9 cellular contexts compared by ENCODE assay signal in the genomic region with DNA sequence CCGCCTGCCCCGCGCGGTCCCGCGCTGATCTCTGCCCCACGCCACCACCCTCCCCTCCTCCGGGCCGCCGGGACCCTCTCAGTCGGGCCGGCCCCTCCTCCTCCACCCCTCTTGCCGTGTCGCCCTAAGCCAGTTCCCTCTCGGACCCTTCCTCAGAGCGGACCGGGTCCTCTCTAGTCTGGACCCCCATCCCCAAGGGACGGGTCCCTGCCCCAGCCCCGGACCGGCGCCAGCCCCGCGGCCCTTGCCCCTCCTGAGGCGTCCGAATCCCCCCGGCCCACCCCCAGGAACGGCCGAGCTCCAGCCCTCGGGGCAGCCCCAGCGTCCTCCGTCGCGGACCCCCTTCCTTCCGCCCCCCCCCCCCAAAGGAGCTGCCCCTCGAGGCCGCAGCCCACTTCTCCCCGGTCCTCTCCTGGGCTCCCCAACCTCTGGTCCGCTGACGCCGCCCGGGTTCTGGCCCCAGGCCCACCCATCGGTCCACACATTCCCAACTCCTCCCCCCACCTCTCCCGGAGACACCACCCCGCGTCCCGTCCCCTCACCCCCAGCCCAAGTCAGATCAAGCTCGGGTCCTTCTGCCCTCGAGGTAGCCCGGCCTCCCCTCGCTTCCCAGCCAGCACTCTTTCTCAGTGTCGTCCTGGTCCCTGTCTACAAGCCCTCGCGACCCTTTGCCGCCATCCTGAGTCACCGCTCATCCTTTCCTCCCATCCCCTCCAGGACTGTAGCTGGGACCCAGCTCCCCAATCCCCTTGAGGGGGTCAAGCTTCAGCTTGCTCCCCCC. TPM values are rescaled to one million over a fixed set of nuclear protein-coding genes. Genes with fewer than 3 reads are reported as not detected.
DNase-seq lines count a peak whose midpoint lies in the region; ATAC-seq, FAIRE-seq and TF ChIP-seq lines count a peak whose summit lies in the region.
"Had no signal": no experiment of that assay in that cellular context is flagged by ENCODE, and none has a peak within 500 bp of the region (broad histone marks: within the 10 kb centered on the region; RNA-seq: fewer than 3 reads in every experiment).

No MANE protein-coding gene starts in this region.

- no peak for DNase-seq in Calu3
- no peak for DNase-seq in GM12878 (ENCODE audit: low read depth, low spot score)
- DNase-seq in immature natural killer cell = peak in 1 of 3 donors; percentile 4
- no peak for DNase-seq in mucosa of gallbladder (ENCODE audit: low spot score)

- no peak for TF ChIP-seq EP300 in GM12878 (IDR thresholded peaks at IDR 0.05; ENCODE audit: borderline replicate concordance in 1 of 2, control insufficient read depth in 1 of 2, low read depth in 2 of 2, low read length in 2 of 2)

- H3K4me1 ChIP-seq in GM12878 (ENCODE audit: control insufficient read depth, insufficient read depth, low read length) = no peaks in the 10 kb centered on the region; the same call in 1 of the 2 replicates
- H3K4me1 ChIP-seq in subcutaneous abdominal adipose tissue (ENCODE audit: control insufficient read depth in 5 of 5, insufficient read depth in 5 of 5, low read length in 5 of 5) = peaks cover 0 to 20% (median 15%) of the 10 kb centered on the region in 5 donors

- H3K9me3 Mint-ChIP-seq in Calu3 (ENCODE audit: low read depth, unreplicated experiment) (no peaks in the 10 kb centered on the region), IgD-negative memory B cell (no peaks in the 10 kb centered on the region), immature natural killer cell (peaks cover 0 to 2% (median 0%) of the 10 kb centered on the region in 6 donors)

- no peak for TF ChIP-seq POLR2A in GM12878 (IDR thresholded peaks at IDR 0.05; ENCODE audit: low read depth, low read length)

- peaks cover 10% of the 10 kb centered on the region for H3K4me1 Mint-ChIP-seq in Calu3 (ENCODE audit: low read depth, unreplicated experiment)
- H3K4me1 Mint-ChIP-seq in IgD-negative memory B cell = peaks cover 0 to 14% (median 12%) of the 10 kb centered on the region in 3 donors
- peaks cover 17 to 20% of the 10 kb centered on the region in 2 donors for H3K4me1 Mint-ChIP-seq in immature natural killer cell

- no peak for FAIRE-seq in GM12878 (lab: Jason Lieb, UNC)

- no peak for TF ChIP-seq RAD21 in GM12878 (IDR thresholded peaks at IDR 0.05; ENCODE audit: insufficient read depth, low read depth, low read length)

- H3K4me3 ChIP-seq in GM12878 (peak overlapping the region; percentile 40; the same call in 1 of the 2 replicates), subcutaneous abdominal adipose tissue (ENCODE audit: low read depth in 1 of 5, low read length in 5 of 5) (peak overlapping the region in 4 of 5 donors; percentile 54 to 69 (median 58))

- 8% methylated on average over 24 of the region's 55 CpGs for WGBS in GM12878 (ENCODE audit: insufficient coverage, insufficient replicate concordance, low lambda C conversion rate, missing lambda C conversion rate)

- peaks cover 0 to 25% of the 10 kb centered on the region in 2 experiments; a peak in 2 of 4 replicates for H3K27me3 ChIP-seq in GM12878 (replicated peaks in 1 of 2; ENCODE audit: control insufficient read depth in 2 of 2, insufficient read depth in 2 of 2, low read length in 1 of 2)
- peaks cover 0 to 29% (median 22%) of the 10 kb centered on the region in 5 donors for H3K27me3 ChIP-seq in subcutaneous abdominal adipose tissue (ENCODE audit: control insufficient read depth in 5 of 5, insufficient read depth in 4 of 5, low read length in 5 of 5)

- H3K9me3 ChIP-seq in GM12878 (replicated peaks; ENCODE audit: control insufficient read depth, insufficient read depth, low read length) (no peaks in the 10 kb centered on the region; the same call in 2 of the 3 replicates), subcutaneous abdominal adipose tissue (ENCODE audit: control insufficient read depth in 5 of 5, low read length in 5 of 5) (no peaks in the 10 kb centered on the region)

- H3K36me3 ChIP-seq in GM12878 (ENCODE audit: control insufficient read depth in 2 of 2, insufficient read depth in 2 of 2, low read length in 1 of 2) (no peaks in the 10 kb centered on the region), subcutaneous abdominal adipose tissue (ENCODE audit: control insufficient read depth in 5 of 5, insufficient read depth in 5 of 5, low read length in 5 of 5) (no peaks in the 10 kb centered on the region)

- BruUV-seq in Calu3 (replicated peaks; lab: Mats Ljungman, UMichigan) = no TSS peak
- BruUV-seq in GM12878 (replicated peaks; lab: Mats Ljungman, UMichigan) = no TSS peak

- peak overlapping the region; percentile 69 for H2AFZ ChIP-seq in GM12878 (ENCODE audit: control insufficient read depth, low read depth, low read length)

- POLR2A ChIA-PET in GM12878 (lab: Charles Lee) = no interaction called here

- H3K27ac ChIP-seq in GM12878 (ENCODE audit: control insufficient read depth, insufficient read depth) (no peak overlapping the region), subcutaneous abdominal adipose tissue (ENCODE audit: low read depth, low read length) (no peak overlapping the region)

- H3K9ac ChIP-seq in GM12878 (ENCODE audit: control insufficient read depth, insufficient read depth, low read length) = no peak overlapping the region
- no peak overlapping the region for H3K9ac ChIP-seq in subcutaneous abdominal adipose tissue (ENCODE audit: low read length in 5 of 5)

- CTCF ChIA-PET in Calu3 (lab: Charles Lee) = interaction anchor here (1.2 kb wide), 1 partner anchor 38 kb away, joined by 4 read pairs; no protein-coding TSS in a partner anchor
- CTCF ChIA-PET in GM12878 (lab: Yijun Ruan, JAX) = interaction anchor here (0.9 kb wide), 1 partner anchor 43 kb away, joined by 4 read pairs; no protein-coding TSS in a partner anchor

- TF ChIP-seq CTCF in Calu3 (IDR thresholded peaks at IDR 0.05; ENCODE audit: unreplicated experiment) (no peak), GM12878 (IDR thresholded peaks at IDR 0.05 in 2 of 3, conservative IDR thresholded peaks at IDR 0.05 in 1 of 3; ENCODE audit: control insufficient read depth in 2 of 3, extremely low read depth in 1 of 3, insufficient read depth in 1 of 3, low read depth in 3 of 3, low read length in 3 of 3) (no peak)

- intact Hi-C loops in Calu3 (cut with micrococcal nuclease; ENCODE audit: unreplicated experiment) = loop anchor here (10.0 kb wide), 1 partner anchor 240 kb away; no protein-coding TSS in a partner anchor
- intact Hi-C loops in GM12878 (cut with micrococcal nuclease; ENCODE audit: unreplicated experiment) = no loop called here

- H3K36me3 Mint-ChIP-seq in Calu3 (ENCODE audit: insufficient read depth, unreplicated experiment) (peaks cover 20% of the 10 kb centered on the region), IgD-negative memory B cell (no peaks in the 10 kb centered on the region), immature natural killer cell (no peaks in the 10 kb centered on the region)

- peak overlapping the region; percentile 69 for H3K4me3 Mint-ChIP-seq in Calu3 (ENCODE audit: low read depth, unreplicated experiment)
- peak overlapping the region; percentile 68 to 91 (median 83) for H3K4me3 Mint-ChIP-seq in IgD-negative memory B cell
- peak overlapping the region; percentile 65 to 82 (median 76) for H3K4me3 Mint-ChIP-seq in immature natural killer cell

- peak overlapping the region; percentile 59 for H3K4me2 ChIP-seq in GM12878 (ENCODE audit: control insufficient read depth, insufficient read depth)

- ATAC-seq in GM12878 (no peak), GM18873 (IDR thresholded peaks at IDR 0.05; ENCODE audit: low FRiP score, unreplicated experiment) (no peak), HG02938 (IDR thresholded peaks at IDR 0.05; ENCODE audit: unreplicated experiment) (no peak)

- RAD21 ChIA-PET in GM12878 (lab: Charles Lee; ENCODE audit: unreplicated experiment) = interaction anchor here (0.7 kb wide), 1 partner anchor 44 kb away, joined by 3 read pairs; no protein-coding TSS in a partner anchor

- peak overlapping the region; percentile 42 for H3K27ac Mint-ChIP-seq in Calu3 (ENCODE audit: unreplicated experiment)
- H3K27ac Mint-ChIP-seq in IgD-negative memory B cell = peak overlapping the region in 1 of 3 donors; percentile 75
- H3K27ac Mint-ChIP-seq in immature natural killer cell = peak overlapping the region in 2 of 6 donors; percentile 28 to 55

- no peaks in the 10 kb centered on the region for H3K79me2 ChIP-seq in GM12878 (ENCODE audit: control insufficient read depth, insufficient read depth, low read length)

- no peaks in the 10 kb centered on the region for H4K20me1 ChIP-seq in GM12878 (ENCODE audit: control insufficient read depth, insufficient read depth)

- H3K27me3 Mint-ChIP-seq in Calu3 (ENCODE audit: unreplicated experiment) (peaks cover 78% of the 10 kb centered on the region), IgD-negative memory B cell (peaks cover 42% of the 10 kb centered on the region), immature natural killer cell (ENCODE audit: low read depth in 3 of 3) (peaks cover 5 to 31% (median 8%) of the 10 kb centered on the region in 3 donors)

- SMC1A ChIA-PET in GM12878 (lab: Charles Lee; ENCODE audit: uncharacterized antibody, unreplicated experiment) = interaction anchor here (0.7 kb wide), 1 partner anchor 38 kb away, joined by 4 read pairs; no protein-coding TSS in a partner anchor

- in situ Hi-C loops in GM12878 (cut with MboI) = no loop called here

RNA-seq across cellular contexts. Expression of gene PPP4R4, which starts 0.7 kb away (rescaled TPM):
- 0.10 and 0.78 TPM in 2 replicates for total RNA-seq in Calu3 (2022)
- 0.48 TPM for polyA plus RNA-seq in IgD-negative memory B cell
- 0.17 and 0.20 TPM in 2 replicates for total RNA-seq in GM12878 (2013; cell fraction: nucleolus; rRNA removed)
- 0.06 and 0.22 TPM in 2 replicates for total RNA-seq in GM12878 (2014; rRNA removed)
- total RNA-seq in GM12878 (2014; rRNA removed; fragmentation: Illumina TruSeq; extraction: Trizol) = 0.13 and 0.28 TPM in 2 replicates
- 0.13 TPM in 1 of 2 replicates, not detected in the other for total RNA-seq in GM12878 (2021)
- not detected for polyA plus RNA-seq in GM12878 (2011; ENCODE audit: low read depth)
- polyA plus RNA-seq in GM12878 (2011; rRNA removed) = 0.10 and 0.13 TPM in 2 replicates
- polyA plus RNA-seq in GM12878 (2011; cell fraction: cytosol; rRNA removed) = 0.07 and 0.17 TPM in 2 replicates
- polyA plus RNA-seq in GM12878 (2011; cell fraction: nucleus; rRNA removed) = not detected in 2 replicates
- 0.08 and 0.20 TPM in 2 replicates for polyA plus RNA-seq in GM12878 (2012)
- 0.01 TPM in 1 of 2 replicates, not detected in the other for polyA plus RNA-seq in GM12878 (2014; fragmentation: Illumina TruSeq; extraction: Trizol)
- under 1 TPM in 1 of 2 experiments, not detected in 1; 0.02 TPM for polyA plus RNA-seq in GM12878 (2014; fragmentation: Nextera tagmentation; extraction: Ambion mirVana)
- not detected in 2 replicates for polyA plus RNA-seq in GM12878 (2014; rRNA removed)
- not detected for polyA plus RNA-seq in GM12878 (2016; fragmentation: Nextera tagmentation; extraction: Ambion mirVana)
- 0.07 and 0.62 TPM in 2 replicates for polyA minus RNA-seq in GM12878 (2011; rRNA and poly(A)+ RNA removed)
- not detected in 2 replicates for polyA minus RNA-seq in GM12878 (2011; cell fraction: cytosol; rRNA and poly(A)+ RNA removed)
- 0.24 and 0.96 TPM in 2 replicates for polyA minus RNA-seq in GM12878 (2011; cell fraction: nucleus; rRNA and poly(A)+ RNA removed)
- polyA plus RNA-seq in immature natural killer cell = not detected
- total RNA-seq in mucosa of gallbladder = 1.4 TPM
- total RNA-seq: pulmonary artery endothelial cell had no signal

RNA-seq across cellular contexts. Expression of gene IFI27L2, which starts 45.4 kb away (rescaled TPM):
- total RNA-seq in Calu3 (2022) (40.4 and 57.1 TPM in 2 replicates), GM12878 (2014; rRNA removed) (109 and 134 TPM in 2 replicates), GM12878 (2014; rRNA removed; fragmentation: Illumina TruSeq; extraction: Trizol) (46.9 and 54.2 TPM in 2 replicates), GM12878 (2021) (59.5 and 66.9 TPM in 2 replicates), mucosa of gallbladder (61.8 TPM)
- polyA plus RNA-seq in IgD-negative memory B cell (108 TPM), GM12878 (2011; rRNA removed) (21.0 and 41.9 TPM in 2 replicates), GM12878 (2014; fragmentation: Illumina TruSeq; extraction: Trizol) (8.9 and 31.9 TPM in 2 replicates), GM12878 (2014; fragmentation: Nextera tagmentation; extraction: Ambion mirVana) (10 to 100 TPM; 26.6 to 61.2 TPM), GM12878 (2014; rRNA removed) (121 and 126 TPM in 2 replicates), GM12878 (2016; fragmentation: Nextera tagmentation; extraction: Ambion mirVana) (10 to 100 TPM; 80.4 to 81.8 TPM), immature natural killer cell (100 to 1,000 TPM in 2 of 3 donors, 10 to 100 TPM in 1; 82.0 to 188 (median 103) TPM)
- 7.1 and 11.9 TPM in 2 replicates for total RNA-seq in GM12878 (2013; cell fraction: nucleolus; rRNA removed)
- polyA plus RNA-seq in GM12878 (2011; ENCODE audit: low read depth) = 39.6 TPM
- polyA plus RNA-seq in GM12878 (2011; cell fraction: cytosol; rRNA removed) = 113 and 133 TPM in 2 replicates
- polyA plus RNA-seq in GM12878 (2011; cell fraction: nucleus; rRNA removed) = 49.5 and 53.8 TPM in 2 replicates
- 99.3 and 161 TPM in 2 replicates for polyA plus RNA-seq in GM12878 (2012)
- polyA minus RNA-seq in GM12878 (2011; rRNA and poly(A)+ RNA removed) = 15.3 and 34.3 TPM in 2 replicates
- 10.2 and 11.0 TPM in 2 replicates for polyA minus RNA-seq in GM12878 (2011; cell fraction: cytosol; rRNA and poly(A)+ RNA removed)
- 10.2 and 18.1 TPM in 2 replicates for polyA minus RNA-seq in GM12878 (2011; cell fraction: nucleus; rRNA and poly(A)+ RNA removed)
